In the genomic region with DNA sequence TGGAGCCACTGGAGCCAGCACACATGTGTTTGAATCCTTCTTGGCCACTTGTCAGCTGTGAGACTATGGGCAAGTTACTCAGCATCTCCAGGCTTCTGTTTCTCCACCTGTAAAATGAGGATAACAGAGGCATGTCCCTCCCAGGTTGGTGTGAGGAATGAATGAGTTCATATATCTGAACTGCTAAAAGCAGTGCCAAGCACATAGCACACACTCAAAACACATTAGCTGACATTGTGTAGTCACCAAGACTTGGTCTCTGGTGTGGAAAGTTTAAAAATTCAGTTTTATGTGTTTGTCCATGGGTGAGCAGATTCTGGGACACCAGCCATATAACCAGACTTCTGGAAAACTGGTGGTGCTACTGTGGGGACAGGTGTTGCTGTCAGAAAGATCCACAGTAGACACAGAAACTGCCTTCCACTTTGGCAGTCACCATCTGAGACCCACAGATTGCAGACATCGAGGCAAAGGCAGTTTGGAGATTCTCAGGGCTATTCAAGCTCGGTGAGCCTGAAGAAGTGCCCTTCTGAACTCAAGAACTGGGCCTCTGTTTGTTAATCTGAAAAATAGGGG, we compare ENCODE assay signal across 13 cellular contexts.
DNase-seq lines count a peak whose midpoint lies in the region; ATAC-seq, FAIRE-seq and TF ChIP-seq lines count a peak whose summit lies in the region.
"Had no signal": no experiment of that assay in that cellular context is flagged by ENCODE, and none has a peak within 500 bp of the region (broad histone marks: within the 10 kb centered on the region; RNA-seq: fewer than 3 reads in every experiment).

No MANE protein-coding gene starts in this region.

- H3K36me3 Mint-ChIP-seq in astrocyte (ENCODE audit: low read depth, unreplicated experiment): no peaks in the 10 kb centered on the region
- no peaks in the 10 kb centered on the region for H3K36me3 Mint-ChIP-seq in stimulated activated effector memory CD8-positive, alpha-beta T cell treated with anti-CD3 and anti-CD28 coated beads, Interleukin-12 subunit alpha, Interleukin-12 subunit beta, amount 100 ng/mL, for 72 hours

- ATAC-seq in lung (ENCODE audit: insufficient read depth, low FRiP score) (no peak), HG03354 (IDR thresholded peaks at IDR 0.05; ENCODE audit: poor library complexity, severe bottlenecking, unreplicated experiment) (no peak)
- ATAC-seq in stimulated activated effector memory CD8-positive, alpha-beta T cell treated with anti-CD3 and anti-CD28 coated beads, Interleukin-12 subunit alpha, Interleukin-12 subunit beta, amount 100 ng/mL, for 72 hours: no peak

- in situ Hi-C loops in G401 (cut with HindIII; ENCODE audit: low sequenced_read_pairs): no loop called here

- peaks cover 29% of the 10 kb centered on the region for H3K4me1 Mint-ChIP-seq in astrocyte (ENCODE audit: low read depth, unreplicated experiment)
- H3K4me1 Mint-ChIP-seq in stimulated activated effector memory CD8-positive, alpha-beta T cell treated with anti-CD3 and anti-CD28 coated beads, Interleukin-12 subunit alpha, Interleukin-12 subunit beta, amount 100 ng/mL, for 72 hours: peaks cover 5% of the 10 kb centered on the region

- H3K27ac ChIP-seq in astrocyte (ENCODE audit: low read depth, low read length) (peak overlapping the region; percentile 88), lung (ENCODE audit: low read depth in 1 of 2, low read length in 1 of 2) (peak overlapping the region; percentile 39 to 43)
- H3K27ac ChIP-seq: tibial artery, WERI-Rb-1 had no signal

- no peaks in the 10 kb centered on the region for H3K79me2 ChIP-seq in astrocyte (ENCODE audit: insufficient read depth, low read length)

- peak overlapping the region; percentile 70 for H3K9ac ChIP-seq in astrocyte (ENCODE audit: low read length)

- H3K4me2 ChIP-seq in astrocyte (ENCODE audit: low read length): peak overlapping the region; percentile 80

- H3K27me3 ChIP-seq in astrocyte (ENCODE audit: insufficient read depth, low read length) (no peaks in the 10 kb centered on the region), lung (ENCODE audit: control insufficient read depth, insufficient read depth) (no peaks in the 10 kb centered on the region)

- peaks cover 3% of the 10 kb centered on the region for H3K9me3 Mint-ChIP-seq in astrocyte (ENCODE audit: unreplicated experiment)
- H3K9me3 Mint-ChIP-seq in stimulated activated effector memory CD8-positive, alpha-beta T cell treated with anti-CD3 and anti-CD28 coated beads, Interleukin-12 subunit alpha, Interleukin-12 subunit beta, amount 100 ng/mL, for 72 hours: peaks cover 3% of the 10 kb centered on the region
- H3K9me3 Mint-ChIP-seq: CD4-positive, alpha-beta T cell had no signal

- H3K4me1 ChIP-seq in astrocyte (ENCODE audit: insufficient read depth, low read length) (peaks cover 36% of the 10 kb centered on the region), lung (ENCODE audit: control insufficient read depth in 2 of 2, insufficient read depth in 2 of 2, low read length in 2 of 2) (peaks cover 7 to 8% of the 10 kb centered on the region in 2 donors)
- H3K4me1 ChIP-seq: tibial artery had no signal

- peaks cover 2% of the 10 kb centered on the region for H3K27me3 Mint-ChIP-seq in astrocyte (ENCODE audit: low read depth, unreplicated experiment)

- TF ChIP-seq CTCF in AG10803 (conservative IDR thresholded peaks at IDR 0.05; ENCODE audit: low read length) (no peak), astrocyte (IDR thresholded peaks at IDR 0.05; ENCODE audit: insufficient read depth, low read depth, low read length) (no peak), lung (IDR thresholded peaks at IDR 0.05; ENCODE audit: control extremely low read depth, extremely low read depth) (no peak)

- peak overlapping the region; percentile 62 for H3K27ac Mint-ChIP-seq in astrocyte (ENCODE audit: unreplicated experiment)
- no peak overlapping the region for H3K27ac Mint-ChIP-seq in stimulated activated effector memory CD8-positive, alpha-beta T cell treated with anti-CD3 and anti-CD28 coated beads, Interleukin-12 subunit alpha, Interleukin-12 subunit beta, amount 100 ng/mL, for 72 hours
- H3K27ac Mint-ChIP-seq: CD4-positive, alpha-beta T cell had no signal

- H4K20me1 ChIP-seq in astrocyte (ENCODE audit: insufficient read depth, low read length): no peaks in the 10 kb centered on the region

- H3K4me3 ChIP-seq in AG10803 (ENCODE audit: low read length) (no peak overlapping the region; the same call in 1 of the 2 replicates), astrocyte (ENCODE audit: insufficient read depth, low read depth, low read length) (peak overlapping the region; percentile 26), lung (no peak overlapping the region)
- H3K4me3 ChIP-seq: GM12878, tibial artery had no signal

- no peak for FAIRE-seq in astrocyte (lab: Jason Lieb, UNC)
- FAIRE-seq: GM12878 had no signal

- H3K4me3 Mint-ChIP-seq in astrocyte (ENCODE audit: unreplicated experiment): no peak overlapping the region
- no peak overlapping the region for H3K4me3 Mint-ChIP-seq in stimulated activated effector memory CD8-positive, alpha-beta T cell treated with anti-CD3 and anti-CD28 coated beads, Interleukin-12 subunit alpha, Interleukin-12 subunit beta, amount 100 ng/mL, for 72 hours
- H3K4me3 Mint-ChIP-seq: CD4-positive, alpha-beta T cell had no signal

- 63 to 78% methylated on average over 2 of the region's 2 CpGs for WGBS in lung, 2 donors

- H3K9me3 ChIP-seq in astrocyte (ENCODE audit: insufficient read depth, low read depth, low read length): peaks cover 15% of the 10 kb centered on the region
- H3K9me3 ChIP-seq in lung (ENCODE audit: control insufficient read depth in 2 of 2, insufficient read depth in 1 of 2, low read length in 1 of 2): peaks cover 0 to 5% of the 10 kb centered on the region in 2 donors
- H3K9me3 ChIP-seq: tibial artery had no signal

- H3K36me3 ChIP-seq in astrocyte (ENCODE audit: insufficient read depth, low read length) (no peaks in the 10 kb centered on the region), lung (ENCODE audit: control insufficient read depth in 2 of 2, insufficient read depth in 2 of 2, low read length in 2 of 2) (no peaks in the 10 kb centered on the region)
- H3K36me3 ChIP-seq: tibial artery, WERI-Rb-1 had no signal

- no peak overlapping the region for H2AFZ ChIP-seq in astrocyte (ENCODE audit: low read depth, low read length)

- DNase-seq in AG10803 (ENCODE audit: low read depth): peak; percentile 50
- DNase-seq in G401 (ENCODE audit: low spot score): peak; percentile 75
- peak; percentile 56 for DNase-seq in astrocyte (ENCODE audit: low read depth)
- no peak for DNase-seq in lung (ENCODE audit: low spot score)
- no peak for DNase-seq in stimulated activated effector memory CD8-positive, alpha-beta T cell treated with anti-CD3 and anti-CD28 coated beads, Interleukin-12 subunit alpha, Interleukin-12 subunit beta, amount 100 ng/mL, for 72 hours (ENCODE audit: low spot score in 2 of 2)
- DNase-seq in NCI-H345 treated with DMSO at 0.1 percent for 48 hours (lab: John Stamatoyannopoulos, UW; ENCODE audit: unreplicated experiment): no peak
- DNase-seq: activated naive CD4-positive, alpha-beta T cell treated with Interleukin-2 at 50 U/mL for 16 hours; CD4-positive, alpha-beta T cell; glutamatergic neuron had no signal

Comparison
In these comparisons a context has a peak if more than half of its experiments do, and no peak if none do; other contexts are left out.
1. DNase-seq: peak in AG10803 (single experiment), G401 (single experiment) and astrocyte (single experiment); none in lung (single experiment), stimulated activated effector memory CD8-positive, alpha-beta T cell treated with anti-CD3 and anti-CD28 coated beads, Interleukin-12 subunit alpha, Interleukin-12 subunit beta, amount 100 ng/mL, for 72 hours (0 of 2) and NCI-H345 treated with DMSO at 0.1 percent for 48 hours (single experiment).